Comparison of ENCODE assay signal across 17 cellular contexts in genomic region chr1:109782514-109782913, GRCh38. TPM values are rescaled to one million over a fixed set of nuclear protein-coding genes. Genes with fewer than 3 reads are reported as not detected.
DNase-seq lines count a peak whose midpoint lies in the region; ATAC-seq and TF ChIP-seq lines count a peak whose summit lies in the region.
"Had no signal": no experiment of that assay in that cellular context is flagged by ENCODE, and none has a peak within 500 bp of the region (broad histone marks: within the 10 kb centered on the region; RNA-seq: fewer than 3 reads in every experiment).

No MANE protein-coding gene starts in this region.

- no peaks in the 10 kb centered on the region for H3K27me3 Mint-ChIP-seq in naive thymus-derived CD8-positive, alpha-beta T cell

- ATAC-seq in HG02763 (IDR thresholded peaks at IDR 0.05; ENCODE audit: unreplicated experiment): no peak
- no peak for ATAC-seq in naive thymus-derived CD8-positive, alpha-beta T cell
- ATAC-seq: stimulated activated naive CD8-positive, alpha-beta T cell treated with anti-CD3 and anti-CD28 coated beads, Interleukin-15, Interleukin-2, amounts not matched to agents 100 U/mL and 50 U/mL, for 24 hours had no signal

- H3K9me3 Mint-ChIP-seq in naive thymus-derived CD8-positive, alpha-beta T cell: peaks cover 0 to 11% (median 0%) of the 10 kb centered on the region in 9 donors

- no peak for TF ChIP-seq CTCF in smooth muscle cell (IDR thresholded peaks at IDR 0.05; ENCODE audit: borderline replicate concordance, insufficient read depth, poor library complexity, severe bottlenecking)

- no peaks in the 10 kb centered on the region for H3K27me3 ChIP-seq in smooth muscle cell (ENCODE audit: low read depth)

- H3K27ac ChIP-seq in smooth muscle cell (ENCODE audit: low read depth): peak overlapping the region; percentile 62
- H3K27ac ChIP-seq: psoas muscle had no signal

- H3K36me3 Mint-ChIP-seq in naive thymus-derived CD8-positive, alpha-beta T cell: peaks cover 0 to 8% (median 0%) of the 10 kb centered on the region in 3 donors

- no peaks in the 10 kb centered on the region for H3K79me2 ChIP-seq in smooth muscle cell (ENCODE audit: low read depth)

- H3K36me3 ChIP-seq in smooth muscle cell (ENCODE audit: low read depth): no peaks in the 10 kb centered on the region

- no peak overlapping the region for H3K4me3 ChIP-seq in smooth muscle cell
- H3K4me3 ChIP-seq: psoas muscle had no signal

- H2AFZ ChIP-seq in smooth muscle cell (ENCODE audit: low read depth): no peak overlapping the region

- H4K20me1 ChIP-seq in smooth muscle cell (ENCODE audit: low read depth): no peaks in the 10 kb centered on the region

- POLR2A ChIA-PET in naive thymus-derived CD8-positive, alpha-beta T cell (lab: Charles Lee): no interaction called here

- H3K9ac ChIP-seq in smooth muscle cell (ENCODE audit: low read depth): no peak overlapping the region

- DNase-seq in EH (ENCODE audit: low read depth) (peak; percentile 84), NCI-H69 (lab: John Stamatoyannopoulos, UW) (peak; percentile 66), fibroblast of peridontal ligament (ENCODE audit: extremely low read depth) (peak; percentile 84), smooth muscle cell (lab: John Stamatoyannopoulos, UW; ENCODE audit: unreplicated experiment) (no peak), NCI-H2196 treated with DMSO at 0.1 percent for 48 hours (lab: John Stamatoyannopoulos, UW; ENCODE audit: unreplicated experiment) (no peak), NCI-H2196 (lab: John Stamatoyannopoulos, UW; ENCODE audit: unreplicated experiment) (no peak)
- no peak for DNase-seq in naive thymus-derived CD8-positive, alpha-beta T cell
- DNase-seq: activated CD4-positive, CD25-positive, alpha-beta regulatory T cell; activated T-cell treated with anti-CD3 and anti-CD28 coated beads, Interleukin-2, amount 50 U/mL, for 1 hour; hippocampal formation; MV-4-11; NCI-H510A; stimulated activated CD4-positive, alpha-beta T cell treated with anti-CD3 and anti-CD28 coated beads, Interleukin-4, amount 100 ng/mL, for 24 hours; stimulated activated naive CD8-positive, alpha-beta T cell treated with anti-CD3 and anti-CD28 coated beads, Interleukin-15, Interleukin-2, amounts not matched to agents 100 U/mL and 50 U/mL, for 24 hours had no signal

- WGBS in smooth muscle cell (ENCODE audit: low lambda C conversion rate): 48% methylated on average over 1 of the region's 1 CpG

- H3K4me1 ChIP-seq in smooth muscle cell (ENCODE audit: low read depth): peaks cover 21% of the 10 kb centered on the region

- H3K27ac Mint-ChIP-seq in naive thymus-derived CD8-positive, alpha-beta T cell: no peak overlapping the region

- H3K4me2 ChIP-seq in smooth muscle cell: peak overlapping the region; percentile 64

- H3K9me3 ChIP-seq in smooth muscle cell (replicated peaks; ENCODE audit: low read depth): peaks cover 2% of the 10 kb centered on the region
- H3K9me3 ChIP-seq: psoas muscle had no signal

- peaks cover 9% of the 10 kb centered on the region for H3F3A ChIP-seq in smooth muscle cell (ENCODE audit: low read depth)

- H3K4me3 Mint-ChIP-seq in naive thymus-derived CD8-positive, alpha-beta T cell: no peak overlapping the region

- H3K4me1 Mint-ChIP-seq in naive thymus-derived CD8-positive, alpha-beta T cell: peaks cover 4 to 7% (median 6%) of the 10 kb centered on the region in 4 donors

RNA-seq across cellular contexts. Expression of gene EPS8L3, which starts 18.8 kb away (rescaled TPM):
- not detected in 2 replicates for total RNA-seq in smooth muscle cell
- polyA plus RNA-seq in smooth muscle cell: not detected in 2 replicates
- not detected for total RNA-seq in naive thymus-derived CD8-positive, alpha-beta T cell
- not detected for polyA plus RNA-seq in naive thymus-derived CD8-positive, alpha-beta T cell
- total RNA-seq: SK-MEL-5 had no signal

RNA-seq across cellular contexts. Expression of gene GSTM3, which starts 41.7 kb away (rescaled TPM):
- total RNA-seq in smooth muscle cell: 117 and 153 TPM in 2 replicates
- 211 and 218 TPM in 2 replicates for polyA plus RNA-seq in smooth muscle cell
- 10 to 100 TPM; 10.7 to 13.2 TPM for total RNA-seq in naive thymus-derived CD8-positive, alpha-beta T cell
- 10 to 100 TPM; 60.0 to 96.3 (median 62.1) TPM for polyA plus RNA-seq in naive thymus-derived CD8-positive, alpha-beta T cell

Comparison
In these comparisons a context has a peak if more than half of its experiments do, and no peak if none do; other contexts are left out.
1. DNase-seq: peak in EH (single experiment), NCI-H69 (single experiment) and fibroblast of peridontal ligament (single experiment); none in smooth muscle cell (single experiment), NCI-H2196 treated with DMSO at 0.1 percent for 48 hours (single experiment), NCI-H2196 (single experiment) and naive thymus-derived CD8-positive, alpha-beta T cell (0 of 10).